ENCODE assay signal across 2 cellular contexts in the genomic region with DNA sequence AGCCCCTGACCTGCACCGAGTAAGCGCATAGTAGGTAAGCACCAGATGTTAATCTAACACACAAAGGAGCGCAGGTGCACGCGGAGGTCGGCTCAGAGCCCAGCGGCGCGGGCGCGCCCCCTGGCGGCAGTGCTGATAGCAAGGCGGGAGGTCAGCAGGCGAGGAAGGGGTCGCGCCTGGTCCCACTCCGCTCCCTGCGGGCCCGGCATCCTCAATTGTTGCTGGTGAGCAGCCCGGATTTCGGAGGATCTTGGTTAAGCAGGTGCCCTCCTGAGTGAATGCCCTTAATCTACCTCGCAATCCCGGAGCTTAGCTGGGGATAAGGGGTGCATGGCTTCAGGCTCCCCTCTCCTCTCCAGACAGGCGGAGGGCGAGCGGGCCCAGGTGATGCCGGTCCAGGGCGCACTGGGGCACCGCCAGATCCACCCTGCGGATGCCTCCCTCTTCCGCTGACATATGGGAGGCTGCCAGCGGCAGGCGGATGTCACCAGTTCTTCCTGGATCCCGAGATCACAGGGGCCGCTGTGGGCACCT.
TF ChIP-seq lines count a peak whose summit lies in the region.

No MANE protein-coding gene starts in this region.

TF ChIP-seq in Ishikawa, 13 proteins besides CTCF, POLR2A, EP300 and RAD21 (continued from another document):
- TF ChIP-seq, protein P1, sequence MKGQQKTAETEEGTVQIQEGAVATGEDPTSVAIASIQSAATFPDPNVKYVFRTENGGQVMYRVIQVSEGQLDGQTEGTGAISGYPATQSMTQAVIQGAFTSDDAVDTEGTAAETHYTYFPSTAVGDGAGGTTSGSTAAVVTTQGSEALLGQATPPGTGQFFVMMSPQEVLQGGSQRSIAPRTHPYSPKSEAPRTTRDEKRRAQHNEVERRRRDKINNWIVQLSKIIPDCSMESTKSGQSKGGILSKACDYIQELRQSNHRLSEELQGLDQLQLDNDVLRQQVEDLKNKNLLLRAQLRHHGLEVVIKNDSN (IDR thresholded peaks at IDR 0.05) = no peak
- TF ChIP-seq CREB1 (IDR thresholded peaks at IDR 0.05; ENCODE audit: low read depth) = no peak
- no peak for TF ChIP-seq TEAD4 (IDR thresholded peaks at IDR 0.05)
- TF ChIP-seq YY1 (IDR thresholded peaks at IDR 0.05; ENCODE audit: low read depth) = no peak

TF ChIP-seq in liver, 16 proteins besides CTCF, POLR2A, EP300 and RAD21 (continued from another document):
- TF ChIP-seq, protein P2, sequence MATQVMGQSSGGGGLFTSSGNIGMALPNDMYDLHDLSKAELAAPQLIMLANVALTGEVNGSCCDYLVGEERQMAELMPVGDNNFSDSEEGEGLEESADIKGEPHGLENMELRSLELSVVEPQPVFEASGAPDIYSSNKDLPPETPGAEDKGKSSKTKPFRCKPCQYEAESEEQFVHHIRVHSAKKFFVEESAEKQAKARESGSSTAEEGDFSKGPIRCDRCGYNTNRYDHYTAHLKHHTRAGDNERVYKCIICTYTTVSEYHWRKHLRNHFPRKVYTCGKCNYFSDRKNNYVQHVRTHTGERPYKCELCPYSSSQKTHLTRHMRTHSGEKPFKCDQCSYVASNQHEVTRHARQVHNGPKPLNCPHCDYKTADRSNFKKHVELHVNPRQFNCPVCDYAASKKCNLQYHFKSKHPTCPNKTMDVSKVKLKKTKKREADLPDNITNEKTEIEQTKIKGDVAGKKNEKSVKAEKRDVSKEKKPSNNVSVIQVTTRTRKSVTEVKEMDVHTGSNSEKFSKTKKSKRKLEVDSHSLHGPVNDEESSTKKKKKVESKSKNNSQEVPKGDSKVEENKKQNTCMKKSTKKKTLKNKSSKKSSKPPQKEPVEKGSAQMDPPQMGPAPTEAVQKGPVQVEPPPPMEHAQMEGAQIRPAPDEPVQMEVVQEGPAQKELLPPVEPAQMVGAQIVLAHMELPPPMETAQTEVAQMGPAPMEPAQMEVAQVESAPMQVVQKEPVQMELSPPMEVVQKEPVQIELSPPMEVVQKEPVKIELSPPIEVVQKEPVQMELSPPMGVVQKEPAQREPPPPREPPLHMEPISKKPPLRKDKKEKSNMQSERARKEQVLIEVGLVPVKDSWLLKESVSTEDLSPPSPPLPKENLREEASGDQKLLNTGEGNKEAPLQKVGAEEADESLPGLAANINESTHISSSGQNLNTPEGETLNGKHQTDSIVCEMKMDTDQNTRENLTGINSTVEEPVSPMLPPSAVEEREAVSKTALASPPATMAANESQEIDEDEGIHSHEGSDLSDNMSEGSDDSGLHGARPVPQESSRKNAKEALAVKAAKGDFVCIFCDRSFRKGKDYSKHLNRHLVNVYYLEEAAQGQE (IDR thresholded peaks at IDR 0.05) = no peak
- TF ChIP-seq SP1 (IDR thresholded peaks at IDR 0.05) = no peak
- TF ChIP-seq, protein P3, sequence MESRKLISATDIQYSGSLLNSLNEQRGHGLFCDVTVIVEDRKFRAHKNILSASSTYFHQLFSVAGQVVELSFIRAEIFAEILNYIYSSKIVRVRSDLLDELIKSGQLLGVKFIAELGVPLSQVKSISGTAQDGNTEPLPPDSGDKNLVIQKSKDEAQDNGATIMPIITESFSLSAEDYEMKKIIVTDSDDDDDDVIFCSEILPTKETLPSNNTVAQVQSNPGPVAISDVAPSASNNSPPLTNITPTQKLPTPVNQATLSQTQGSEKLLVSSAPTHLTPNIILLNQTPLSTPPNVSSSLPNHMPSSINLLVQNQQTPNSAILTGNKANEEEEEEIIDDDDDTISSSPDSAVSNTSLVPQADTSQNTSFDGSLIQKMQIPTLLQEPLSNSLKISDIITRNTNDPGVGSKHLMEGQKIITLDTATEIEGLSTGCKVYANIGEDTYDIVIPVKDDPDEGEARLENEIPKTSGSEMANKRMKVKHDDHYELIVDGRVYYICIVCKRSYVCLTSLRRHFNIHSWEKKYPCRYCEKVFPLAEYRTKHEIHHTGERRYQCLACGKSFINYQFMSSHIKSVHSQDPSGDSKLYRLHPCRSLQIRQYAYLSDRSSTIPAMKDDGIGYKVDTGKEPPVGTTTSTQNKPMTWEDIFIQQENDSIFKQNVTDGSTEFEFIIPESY (IDR thresholded peaks at IDR 0.05) = no peak
- no peak for TF ChIP-seq YY1 (IDR thresholded peaks at IDR 0.05)
- no peak for TF ChIP-seq EGR1 (IDR thresholded peaks at IDR 0.05; ENCODE audit: low read depth in 2 of 2)
- TF ChIP-seq RXRA (IDR thresholded peaks at IDR 0.05) = no peak
- TF ChIP-seq GABPA (IDR thresholded peaks at IDR 0.05 in 1 of 2, conservative IDR thresholded peaks at IDR 0.05 in 1 of 2) = no peak
